Comparison of ENCODE assay signal across 18 cellular contexts in genomic region chr19:10283786-10284540, GRCh38. TPM values are rescaled to one million over a fixed set of nuclear protein-coding genes. Genes with fewer than 3 reads are reported as not detected.
A peak's percentile ranks its signal among the peaks of the same experiment; 100 is the strongest.
DNase-seq lines count a peak whose midpoint lies in the region; ATAC-seq and TF ChIP-seq lines count a peak whose summit lies in the region.
"Had no signal": no experiment of that assay in that cellular context is flagged by ENCODE, and none has a peak within 500 bp of the region (broad histone marks: within the 10 kb centered on the region; RNA-seq: fewer than 3 reads in every experiment).

No MANE protein-coding gene starts in this region.

- H3K36me3 ChIP-seq in HCT116 (ENCODE audit: control insufficient read depth in 1 of 2, insufficient read depth in 2 of 2, low read length in 2 of 2): no peaks in the 10 kb centered on the region; a peak in 2 of 4 replicates
- peaks cover 70% of the 10 kb centered on the region for H3K36me3 ChIP-seq in lower lobe of right lung

- peaks cover 13 to 38% of the 10 kb centered on the region in 2 experiments for H3K4me1 ChIP-seq in HCT116 (ENCODE audit: control insufficient read depth in 1 of 2, insufficient read depth in 2 of 2, low read length in 2 of 2)
- peaks cover 73% of the 10 kb centered on the region for H3K4me1 ChIP-seq in lower lobe of right lung

- H4K20me1 ChIP-seq in HCT116 (ENCODE audit: insufficient read depth): no peaks in the 10 kb centered on the region

- peaks cover 43% of the 10 kb centered on the region for H3K4me1 Mint-ChIP-seq in activated T-helper 2 cell treated with anti-CD3 and anti-CD28 coated beads, Interferon-gamma antibody, Interleukin-2, Interleukin-4, amounts not matched to agents 10 μg/mL and 5 μg/mL and 100 μg/mL, durations not matched to agents 14 hours and 24 hours and 36 hours (ENCODE audit: low read depth)

- no peak overlapping the region for H3K4me3 Mint-ChIP-seq in activated T-helper 2 cell treated with anti-CD3 and anti-CD28 coated beads, Interferon-gamma antibody, Interleukin-2, Interleukin-4, amounts not matched to agents 10 μg/mL and 5 μg/mL and 100 μg/mL, durations not matched to agents 14 hours and 24 hours and 36 hours (ENCODE audit: low read depth)
- H3K4me3 Mint-ChIP-seq: CD8-positive, alpha-beta T cell; GM23338 had no signal

- BruUV-seq in HCT116 (replicated peaks; lab: Mats Ljungman, UMichigan): no TSS peak

- H3K4me2 ChIP-seq in HCT116 (ENCODE audit: low read length): peak overlapping the region; percentile 59
- H3K4me2 ChIP-seq: BLaER1, GM23338 had no signal

- H3K9me3 Mint-ChIP-seq in activated T-helper 2 cell treated with anti-CD3 and anti-CD28 coated beads, Interferon-gamma antibody, Interleukin-2, Interleukin-4, amounts not matched to agents 10 μg/mL and 5 μg/mL and 100 μg/mL, durations not matched to agents 14 hours and 24 hours and 36 hours: no peaks in the 10 kb centered on the region
- H3K9me3 Mint-ChIP-seq: CD8-positive, alpha-beta T cell had no signal

- no peak for TF ChIP-seq POLR2A in HCT116 (IDR thresholded peaks at IDR 0.05; ENCODE audit: borderline replicate concordance, extremely low read depth, insufficient read depth, insufficient read length)

- H2AFZ ChIP-seq in HCT116 (ENCODE audit: low read depth, low read length, poor library complexity, severe bottlenecking): no peak overlapping the region
- H2AFZ ChIP-seq: GM23338 had no signal

- peak overlapping the region; percentile 16 for H3K27ac Mint-ChIP-seq in activated T-helper 2 cell treated with anti-CD3 and anti-CD28 coated beads, Interferon-gamma antibody, Interleukin-2, Interleukin-4, amounts not matched to agents 10 μg/mL and 5 μg/mL and 100 μg/mL, durations not matched to agents 14 hours and 24 hours and 36 hours
- H3K27ac Mint-ChIP-seq: CD8-positive, alpha-beta T cell; GM23338 had no signal

- TF ChIP-seq CTCF in GM12865 (IDR thresholded peaks at IDR 0.05; ENCODE audit: insufficient read depth, low read depth, low read length, missing control alignments): no peak
- no peak for TF ChIP-seq CTCF in HCT116 (IDR thresholded peaks at IDR 0.05 in 2 of 3, conservative IDR thresholded peaks at IDR 0.05 in 1 of 3; ENCODE audit: borderline replicate concordance in 1 of 3, insufficient read depth in 1 of 3, low read depth in 2 of 3, low read length in 2 of 3)
- TF ChIP-seq CTCF in lower lobe of right lung (IDR thresholded peaks at IDR 0.05): no peak

- peak; percentile 12 for DNase-seq in GM12865 (ENCODE audit: low read depth)
- DNase-seq in HCT116 (ENCODE audit: low read depth, low spot score): no peak
- DNase-seq in activated T-helper 2 cell treated with anti-CD3 and anti-CD28 coated beads, Interferon-gamma antibody, Interleukin-2, Interleukin-4, amounts not matched to agents 10 μg/mL and 5 μg/mL and 100 μg/mL, durations not matched to agents 14 hours and 24 hours and 36 hours (ENCODE audit: low spot score): no peak
- DNase-seq in lower lobe of right lung: no peak
- DNase-seq in D341Med (ENCODE audit: low spot score): no peak
- no peak for DNase-seq in Kasumi-1 (lab: John Stamatoyannopoulos, UW)
- DNase-seq: CD8-positive, alpha-beta T cell; KG1; NCI-H1417 treated with DMSO at 0.1 percent for 48 hours; NCI-H187 treated with DMSO at 0.1 percent for 48 hours; NCI-H2227 treated with DMSO at 0.1 percent for 48 hours; NCI-H524 treated with DMSO at 0.1 percent for 48 hours; Right ventricle myocardium superior had no signal

- intact Hi-C loops in HCT116 (cut with micrococcal nuclease) (no loop called here), lower lobe of right lung (cut with DNase I) (no loop called here)
- intact Hi-C loops in activated T-helper 2 cell treated with anti-CD3 and anti-CD28 coated beads, Interferon-gamma antibody, Interleukin-2, Interleukin-4, amounts not matched to agents 10 μg/mL and 5 μg/mL and 100 μg/mL, durations not matched to agents 14 hours and 24 hours and 36 hours (cut with micrococcal nuclease): no loop called here

- no peak overlapping the region for H3K4me3 ChIP-seq in GM12865 (ENCODE audit: low read depth, low read length)
- H3K4me3 ChIP-seq in HCT116 (replicated peaks in 1 of 2; ENCODE audit: low read depth in 1 of 2, low read length in 2 of 2): peak overlapping the region in 1 of 2 experiments; percentile 3; a peak in 1 of 4 replicates
- H3K4me3 ChIP-seq in lower lobe of right lung: peak overlapping the region; percentile 35
- H3K4me3 ChIP-seq: A549, BLaER1, GM23338 had no signal

- peaks cover 7% of the 10 kb centered on the region for H3K27me3 Mint-ChIP-seq in activated T-helper 2 cell treated with anti-CD3 and anti-CD28 coated beads, Interferon-gamma antibody, Interleukin-2, Interleukin-4, amounts not matched to agents 10 μg/mL and 5 μg/mL and 100 μg/mL, durations not matched to agents 14 hours and 24 hours and 36 hours (ENCODE audit: low read depth)

- RAD21 ChIA-PET in HCT116 (lab: Charles Lee; ENCODE audit: low non-redundant PET in 1 of 2, low total read pairs in 2 of 2, uncharacterized antibody in 2 of 2, unreplicated experiment in 2 of 2): no interaction called here

- no peak for ATAC-seq in HCT116
- ATAC-seq in lower lobe of right lung: peak; percentile 0 to 1
- ATAC-seq in HG02588 (IDR thresholded peaks at IDR 0.05; ENCODE audit: unreplicated experiment): no peak
- ATAC-seq: CD8-positive, alpha-beta T cell; GM23338; Panc1 had no signal

- POLR2A ChIA-PET in HCT116 (lab: Charles Lee): interaction anchor here (1.5 kb wide), 1 partner anchor 15 kb away, joined by 3 read pairs; no protein-coding TSS in a partner anchor

- no peak for TF ChIP-seq RAD21 in HCT116 (IDR thresholded peaks at IDR 0.05; ENCODE audit: low read depth)

- H3K9me2 ChIP-seq in HCT116 (ENCODE audit: insufficient read depth): no peaks in the 10 kb centered on the region

- H3K79me2 ChIP-seq in HCT116 (ENCODE audit: insufficient read depth, low read length): no peaks in the 10 kb centered on the region

- H3K36me3 Mint-ChIP-seq in activated T-helper 2 cell treated with anti-CD3 and anti-CD28 coated beads, Interferon-gamma antibody, Interleukin-2, Interleukin-4, amounts not matched to agents 10 μg/mL and 5 μg/mL and 100 μg/mL, durations not matched to agents 14 hours and 24 hours and 36 hours (ENCODE audit: low read depth): peaks cover 62% of the 10 kb centered on the region

- CTCF ChIA-PET in HCT116 (lab: Charles Lee): no interaction called here

- no peak overlapping the region for H3K9ac ChIP-seq in HCT116 (ENCODE audit: low read length)
- H3K9ac ChIP-seq: BLaER1 had no signal

- no peaks in the 10 kb centered on the region for H3K27me3 ChIP-seq in HCT116 (ENCODE audit: insufficient read depth, low read length)
- H3K27me3 ChIP-seq in lower lobe of right lung (ENCODE audit: low read depth): peaks cover under 1% of the 10 kb centered on the region

- H3K9me3 ChIP-seq in HCT116 (ENCODE audit: control insufficient read depth in 1 of 2, insufficient read depth in 1 of 2, low read depth in 1 of 2, low read length in 2 of 2) (no peaks in the 10 kb centered on the region), lower lobe of right lung (no peaks in the 10 kb centered on the region)
- H3K9me3 ChIP-seq: A549, BLaER1 had no signal

- H3K27ac ChIP-seq in HCT116 (ENCODE audit: low read depth, low read length) (peak overlapping the region; percentile 44), lower lobe of right lung (peak overlapping the region; percentile 68)
- H3K27ac ChIP-seq: A549, BLaER1 had no signal

RNA-seq across cellular contexts. Expression of gene ICAM4, which starts 2.8 kb away (rescaled TPM):
- total RNA-seq in HCT116 (2021; ENCODE audit: unreplicated experiment) (not detected), lower lobe of right lung (10.0 TPM)
- not detected in 2 replicates for polyA plus RNA-seq in HCT116 (2012)
- total RNA-seq in activated T-helper 2 cell treated with anti-CD3 and anti-CD28 coated beads, Interferon-gamma antibody, Interleukin-2, Interleukin-4, amounts not matched to agents 10 μg/mL and 5 μg/mL and 100 μg/mL, durations not matched to agents 14 hours and 24 hours and 36 hours: 1.4 and 1.6 TPM in 2 replicates
- polyA plus RNA-seq: A549 had no signal

RNA-seq across cellular contexts. Expression of gene ICAM5, which starts 5.8 kb away (rescaled TPM):
- total RNA-seq in HCT116 (2021; ENCODE audit: unreplicated experiment) (53.9 TPM), lower lobe of right lung (15.3 TPM)
- polyA plus RNA-seq in HCT116 (2012): 24.7 and 25.2 TPM in 2 replicates
- total RNA-seq in activated T-helper 2 cell treated with anti-CD3 and anti-CD28 coated beads, Interferon-gamma antibody, Interleukin-2, Interleukin-4, amounts not matched to agents 10 μg/mL and 5 μg/mL and 100 μg/mL, durations not matched to agents 14 hours and 24 hours and 36 hours: 2.6 and 3.5 TPM in 2 replicates
- total RNA-seq: CD8-positive, alpha-beta T cell had no signal

RNA-seq across cellular contexts. Expression of gene ICAM1, which starts 13.0 kb away (rescaled TPM):
- 5.0 TPM for total RNA-seq in HCT116 (2021; ENCODE audit: unreplicated experiment)
- 4.9 and 5.8 TPM in 2 replicates for polyA plus RNA-seq in HCT116 (2012)
- 75.3 and 75.7 TPM in 2 replicates for total RNA-seq in activated T-helper 2 cell treated with anti-CD3 and anti-CD28 coated beads, Interferon-gamma antibody, Interleukin-2, Interleukin-4, amounts not matched to agents 10 μg/mL and 5 μg/mL and 100 μg/mL, durations not matched to agents 14 hours and 24 hours and 36 hours
- total RNA-seq in lower lobe of right lung: 95.9 TPM

RNA-seq across cellular contexts. Expression of gene ZGLP1, which starts 25.7 kb away (rescaled TPM):
- total RNA-seq in HCT116 (2021; ENCODE audit: unreplicated experiment): 5.0 TPM
- 1.7 and 2.6 TPM in 2 replicates for polyA plus RNA-seq in HCT116 (2012)
- 3.2 and 3.5 TPM in 2 replicates for total RNA-seq in activated T-helper 2 cell treated with anti-CD3 and anti-CD28 coated beads, Interferon-gamma antibody, Interleukin-2, Interleukin-4, amounts not matched to agents 10 μg/mL and 5 μg/mL and 100 μg/mL, durations not matched to agents 14 hours and 24 hours and 36 hours
- total RNA-seq in lower lobe of right lung: 6.2 TPM

RNA-seq across cellular contexts. Expression of gene FDX2, which starts 31.9 kb away (rescaled TPM):
- total RNA-seq in HCT116 (2021; ENCODE audit: unreplicated experiment) (21.0 TPM), lower lobe of right lung (16.8 TPM)
- polyA plus RNA-seq in HCT116 (2012): 20.2 and 21.5 TPM in 2 replicates
- 16.8 and 18.0 TPM in 2 replicates for total RNA-seq in activated T-helper 2 cell treated with anti-CD3 and anti-CD28 coated beads, Interferon-gamma antibody, Interleukin-2, Interleukin-4, amounts not matched to agents 10 μg/mL and 5 μg/mL and 100 μg/mL, durations not matched to agents 14 hours and 24 hours and 36 hours

Comparison
In these comparisons a context has a peak if more than half of its experiments do, and no peak if none do; other contexts are left out.
1. ATAC-seq: peak in lower lobe of right lung (2 of 2); none in HCT116 (single experiment) and HG02588 (single experiment).
2. RNA of gene ICAM1, which starts 13.0 kb away (total RNA-seq): 95.9 TPM in lower lobe of right lung (single experiment) and 75.3 to 75.7 TPM in activated T-helper 2 cell treated with anti-CD3 and anti-CD28 coated beads, Interferon-gamma antibody, Interleukin-2, Interleukin-4, amounts not matched to agents 10 μg/mL and 5 μg/mL and 100 μg/mL, durations not matched to agents 14 hours and 24 hours and 36 hours; 5.0 TPM in HCT116 (single experiment); every median in the first group is over 10 times any median in the second.